8 cellular contexts compared by ENCODE assay signal in genomic region chr6:85677243-85677956, GRCh38. TPM values are rescaled to one million over a fixed set of nuclear protein-coding genes. Genes with fewer than 3 reads are reported as not detected.
DNase-seq lines count a peak whose midpoint lies in the region; ATAC-seq and TF ChIP-seq lines count a peak whose summit lies in the region.

No MANE protein-coding gene starts in this region.

- under 1% methylated on average over 11 of the region's 12 CpGs for WGBS in HUES64
- 0% methylated on average over 12 of the region's 12 CpGs for WGBS in right lobe of liver (ENCODE audit: insufficient coverage, low coverage, low lambda C conversion rate, missing lambda C conversion rate)
- WGBS in thymus: under 1% methylated on average over 12 of the region's 12 CpGs

- H3K4me1 ChIP-seq in HUES64 (ENCODE audit: insufficient read depth, low read length): peaks cover 16% of the 10 kb centered on the region; the same call in 1 of the 2 replicates
- peaks cover 0 to 28% (median 4%) of the 10 kb centered on the region in 4 donors for H3K4me1 ChIP-seq in right lobe of liver
- H3K4me1 ChIP-seq in thymus (ENCODE audit: control insufficient read depth, insufficient read depth, low read length): peaks cover 15% of the 10 kb centered on the region

- DNase-seq in COR-L47 (lab: John Stamatoyannopoulos, UW) (peak; percentile 9), astrocyte of the hippocampus (ENCODE audit: low read depth, low spot score) (peak; percentile 28), right lobe of liver (no peak), NCI-H1417 treated with DMSO at 0.1 percent for 48 hours (lab: John Stamatoyannopoulos, UW) (no peak), NCI-H146 treated with DMSO at 0.1 percent for 48 hours (lab: John Stamatoyannopoulos, UW; ENCODE audit: unreplicated experiment) (no peak)

- no peak for TF ChIP-seq POLR2A in right lobe of liver (IDR thresholded peaks at IDR 0.05)

- TF ChIP-seq CTCF in right lobe of liver (IDR thresholded peaks at IDR 0.05): peak in 3 of 4 donors; percentile 19 to 43 (median 39)

- H3K27ac ChIP-seq in HUES64 (ENCODE audit: low read depth, low read length): peak overlapping the region; percentile 80
- H3K27ac ChIP-seq in right lobe of liver: peak overlapping the region in 2 of 3 donors; percentile 84 to 88
- H3K27ac ChIP-seq in thymus (ENCODE audit: low read depth): no peak overlapping the region

- H3K9ac ChIP-seq in HUES64 (ENCODE audit: low read depth, low read length): peak overlapping the region; percentile 99

- H3K27me3 ChIP-seq in HUES64 (ENCODE audit: insufficient read depth, low read length) (no peaks in the 10 kb centered on the region), right lobe of liver (no peaks in the 10 kb centered on the region), thymus (ENCODE audit: control insufficient read depth, insufficient read depth) (no peaks in the 10 kb centered on the region)

- H3K36me3 ChIP-seq in HUES64 (ENCODE audit: insufficient read depth, low read length): peaks cover 44% of the 10 kb centered on the region
- no peaks in the 10 kb centered on the region for H3K36me3 ChIP-seq in right lobe of liver
- peaks cover 8% of the 10 kb centered on the region for H3K36me3 ChIP-seq in thymus (ENCODE audit: control insufficient read depth, insufficient read depth)

- intact Hi-C loops in right lobe of liver (cut with DNase I): loop anchor here in 1 of 2 donors (5.0 kb wide), 1 partner anchor 35 kb away; the partner anchor contains the start of gene SYNCRIP

- no peaks in the 10 kb centered on the region for H3K9me3 ChIP-seq in HUES64 (ENCODE audit: insufficient read depth, low read depth, low read length)
- H3K9me3 ChIP-seq in right lobe of liver: no peaks in the 10 kb centered on the region
- H3K9me3 ChIP-seq in thymus (ENCODE audit: control insufficient read depth): no peaks in the 10 kb centered on the region

- H3K4me3 ChIP-seq in HUES64 (ENCODE audit: low read length) (peak overlapping the region; percentile 96), right lobe of liver (peak overlapping the region; percentile 75 to 85 (median 81)), thymus (ENCODE audit: low read length) (peak overlapping the region; percentile 82)

- ATAC-seq in right lobe of liver (peak in 1 of 4 donors; percentile 5), HG03354 (IDR thresholded peaks at IDR 0.05; ENCODE audit: poor library complexity, severe bottlenecking, unreplicated experiment) (no peak)

RNA-seq across cellular contexts. Expression of gene SYNCRIP, which starts 34.7 kb away (rescaled TPM):
- 168 TPM for polyA plus RNA-seq in HUES64 (2013, experiment 1 of 2)
- 140 TPM for polyA plus RNA-seq in HUES64 (2013, experiment 2 of 2)
- 10 to 100 TPM; 27.8 to 47.3 (median 39.4) TPM for total RNA-seq in right lobe of liver
- 50.6 TPM for polyA plus RNA-seq in thymus

Comparison
In these comparisons a context has a peak if more than half of its experiments do, and no peak if none do; other contexts are left out.
1. DNase-seq: peak in COR-L47 (single experiment) and astrocyte of the hippocampus (single experiment); none in right lobe of liver (0 of 3), NCI-H1417 treated with DMSO at 0.1 percent for 48 hours (single experiment) and NCI-H146 treated with DMSO at 0.1 percent for 48 hours (single experiment).
2. Peak in every context shown above with its lines, with median percentiles within 50 percentile points of each other: H3K4me3 ChIP-seq.